In the genomic region with DNA sequence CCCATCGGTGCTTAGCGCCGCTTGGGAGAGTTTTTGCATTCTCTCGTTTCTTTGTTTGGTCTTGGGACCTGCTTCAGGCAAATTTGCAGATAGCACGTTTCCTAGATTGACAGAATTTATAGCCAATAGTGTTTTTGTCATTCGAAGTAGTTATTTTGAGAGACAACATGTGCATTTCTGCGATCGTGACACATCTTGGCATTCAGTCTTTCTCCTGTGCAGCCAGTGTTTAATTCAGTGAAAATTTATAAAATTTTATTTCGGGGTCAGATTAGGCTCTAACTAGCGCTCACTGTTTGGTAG, we compare ENCODE assay signal across 8 cellular contexts.
DNase-seq lines count a peak whose midpoint lies in the region; ATAC-seq and TF ChIP-seq lines count a peak whose summit lies in the region.

No MANE protein-coding gene starts in this region.

- H3K36me3 ChIP-seq in tibial artery = peaks cover 7 to 10% (median 7%) of the 10 kb centered on the region in 3 donors

- H3K27ac ChIP-seq in layer of hippocampus (ENCODE audit: low read depth, low read length) (peak overlapping the region; percentile 81), tibial artery (peak overlapping the region; percentile 84 to 85)

- H3K9me3 ChIP-seq in tibial artery = peaks cover 0 to 3% (median 0%) of the 10 kb centered on the region in 3 donors

- no peak for TF ChIP-seq CTCF in AG09309 (IDR thresholded peaks at IDR 0.05; ENCODE audit: control insufficient read depth, insufficient read depth, low read depth, low read length, missing control alignments)
- no peak for TF ChIP-seq CTCF in tibial artery (IDR thresholded peaks at IDR 0.05)

- ATAC-seq in GM18909 (IDR thresholded peaks at IDR 0.05; ENCODE audit: poor library complexity, unreplicated experiment) (peak; percentile 33), HG03575 (IDR thresholded peaks at IDR 0.05; ENCODE audit: extremely low read depth, insufficient number of reproducible peaks, low FRiP score, unreplicated experiment) (peak; percentile 17)

- H3K4me3 ChIP-seq in AG09309 (ENCODE audit: control insufficient read depth, low read depth, low read length) (peak overlapping the region; percentile 99), tibial artery (peak overlapping the region; percentile 93 to 95)

- peak; percentile 14 for DNase-seq in AG09309 (ENCODE audit: low read depth)
- peak; percentile 65 for DNase-seq in amniotic epithelial cell (ENCODE audit: low read depth)
- no peak for DNase-seq in tibial artery
- DNase-seq in C1 segment of cervical spinal cord (lab: John Stamatoyannopoulos, UW) = no peak
- no peak for DNase-seq in retina

- intact Hi-C loops in tibial artery (cut with DNase I; ENCODE audit: low total_unique reads) = no loop called here

- no peaks in the 10 kb centered on the region for H3K27me3 ChIP-seq in layer of hippocampus (ENCODE audit: control insufficient read depth, insufficient read depth, low read length)
- no peaks in the 10 kb centered on the region for H3K27me3 ChIP-seq in tibial artery

- H3K4me1 ChIP-seq in tibial artery = peaks cover 0 to 31% (median 10%) of the 10 kb centered on the region in 4 donors

Comparison
In these comparisons a context has a peak if more than half of its experiments do, and no peak if none do; other contexts are left out.
1. DNase-seq: peak in AG09309 (single experiment) and amniotic epithelial cell (single experiment); none in tibial artery (0 of 2), C1 segment of cervical spinal cord (0 of 14) and retina (single experiment).